Comparison of ENCODE assay signal across 16 cellular contexts in genomic region chr3:173038484-173038871, GRCh38.
DNase-seq lines count a peak whose midpoint lies in the region; ATAC-seq and TF ChIP-seq lines count a peak whose summit lies in the region.
"Had no signal": no experiment of that assay in that cellular context is flagged by ENCODE, and none has a peak within 500 bp of the region (broad histone marks: within the 10 kb centered on the region; RNA-seq: fewer than 3 reads in every experiment).

No MANE protein-coding gene starts in this region.

- CTCF ChIA-PET in Calu3 (lab: Charles Lee) (no interaction called here), PC-9 (lab: Charles Lee) (no interaction called here)

- no peak overlapping the region for H2AFZ ChIP-seq in PC-9

- intact Hi-C loops in Right ventricle myocardium superior (cut with DNase I): no loop called here
- intact Hi-C loops in cardiac septum (cut with DNase I): loop anchor here (5.0 kb wide), 1 partner anchor 51 kb away; no protein-coding TSS in a partner anchor
- intact Hi-C loops in Calu3 (cut with micrococcal nuclease; ENCODE audit: unreplicated experiment): no loop called here
- intact Hi-C loops in heart right ventricle (cut with DNase I): no loop called here
- intact Hi-C loops in stomach (cut with DNase I; ENCODE audit: low total_unique reads): no loop called here
- intact Hi-C loops in PC-9 (cut with micrococcal nuclease; ENCODE audit: unreplicated experiment): no loop called here

- H3K4me3 ChIP-seq in heart right ventricle (no peak overlapping the region), mesendoderm (ENCODE audit: low read length) (no peak overlapping the region), stomach (no peak overlapping the region), PC-9 (no peak overlapping the region)
- H3K4me3 ChIP-seq: HAP-1 had no signal

- BruUV-seq in Calu3 (replicated peaks; lab: Mats Ljungman, UMichigan): no TSS peak
- BruUV-seq in PC-9 (replicated peaks; lab: Mats Ljungman, UMichigan): no TSS peak

- H3K18ac ChIP-seq in mesendoderm (ENCODE audit: low read length): no peak overlapping the region

- no peaks in the 10 kb centered on the region for H3K9me3 Mint-ChIP-seq in Calu3 (ENCODE audit: low read depth, unreplicated experiment)
- H3K9me3 Mint-ChIP-seq: CD4-positive, alpha-beta T cell had no signal

- H2BK120ac ChIP-seq in mesendoderm (ENCODE audit: low read depth, low read length): no peak overlapping the region

- H3K27ac ChIP-seq in heart right ventricle: peak overlapping the region in 9 of 10 donors; percentile 10 to 76 (median 50)
- no peak overlapping the region for H3K27ac ChIP-seq in mesendoderm (ENCODE audit: low read depth, low read length)
- H3K27ac ChIP-seq in stomach: no peak overlapping the region
- H3K27ac ChIP-seq in PC-9: no peak overlapping the region
- H3K27ac ChIP-seq: C4-2B had no signal

- H3K27me3 ChIP-seq in heart right ventricle (no peaks in the 10 kb centered on the region), mesendoderm (ENCODE audit: insufficient read depth, low read length, poor library complexity) (no peaks in the 10 kb centered on the region), stomach (no peaks in the 10 kb centered on the region), PC-9 (ENCODE audit: insufficient read depth, low read depth) (no peaks in the 10 kb centered on the region)

- no peak for TF ChIP-seq CTCF in Calu3 (IDR thresholded peaks at IDR 0.05; ENCODE audit: unreplicated experiment)
- no peak for TF ChIP-seq CTCF in heart right ventricle (IDR thresholded peaks at IDR 0.05)
- no peak for TF ChIP-seq CTCF in stomach (IDR thresholded peaks at IDR 0.05)
- TF ChIP-seq CTCF in PC-9 (conservative IDR thresholded peaks at IDR 0.05): no peak

- H3K4me2 ChIP-seq in mesendoderm (ENCODE audit: low read length): no peak overlapping the region
- H3K4me2 ChIP-seq in PC-9: no peak overlapping the region

- no peaks in the 10 kb centered on the region for H3K27me3 Mint-ChIP-seq in Calu3 (ENCODE audit: unreplicated experiment)
- H3K27me3 Mint-ChIP-seq: B cell; CD4-positive, alpha-beta T cell had no signal

- no peaks in the 10 kb centered on the region for H3K9me3 ChIP-seq in heart right ventricle
- H3K9me3 ChIP-seq in stomach: no peaks in the 10 kb centered on the region
- no peaks in the 10 kb centered on the region for H3K9me3 ChIP-seq in PC-9 (ENCODE audit: insufficient read depth, low read depth)
- H3K9me3 ChIP-seq: Caco-2, HAP-1 had no signal

- H3K4me1 Mint-ChIP-seq in Calu3 (ENCODE audit: low read depth, unreplicated experiment): peaks cover 27% of the 10 kb centered on the region
- H3K4me1 Mint-ChIP-seq: B cell had no signal

- peak overlapping the region; percentile 0 for H3K27ac Mint-ChIP-seq in Calu3 (ENCODE audit: unreplicated experiment)
- H3K27ac Mint-ChIP-seq: B cell; CD4-positive, alpha-beta T cell had no signal

- no peak overlapping the region for H4K8ac ChIP-seq in mesendoderm (ENCODE audit: low read depth, low read length)

- H3K4me1 ChIP-seq in heart right ventricle (peaks cover 0 to 24% (median 4%) of the 10 kb centered on the region in 9 donors), mesendoderm (ENCODE audit: control insufficient read depth, low read depth, low read length) (peaks cover 1% of the 10 kb centered on the region), stomach (no peaks in the 10 kb centered on the region), PC-9 (replicated peaks; ENCODE audit: insufficient read depth) (peaks cover 10% of the 10 kb centered on the region; the same call in 1 of the 2 replicates)
- H3K4me1 ChIP-seq: Caco-2, HAP-1 had no signal

- POLR2A ChIA-PET in PC-9 (lab: Charles Lee; ENCODE audit: unreplicated experiment): no interaction called here

- 25 to 30% methylated on average over 3 of the region's 3 CpGs for WGBS in heart right ventricle, 2 donors
- WGBS in mesendoderm (ENCODE audit: extremely low coverage, insufficient coverage, low lambda C conversion rate): no CpG with 5 or more reads among the region's 3 CpGs
- 79 to 89% (median 88%) methylated on average over 3 of the region's 3 CpGs for whole genome bisulfite sequencing in stomach, 5 donors

- no peak overlapping the region for H3K23ac ChIP-seq in mesendoderm (ENCODE audit: low read length)

- H3K36me3 Mint-ChIP-seq in Calu3 (ENCODE audit: insufficient read depth, unreplicated experiment): no peaks in the 10 kb centered on the region

- no peak overlapping the region for H2BK5ac ChIP-seq in mesendoderm (ENCODE audit: low read length)

- ATAC-seq in Right ventricle myocardium superior (ENCODE audit: poor library complexity) (peak; percentile 92), heart right ventricle (peak; percentile 46 to 97 (median 84)), HG02571 (IDR thresholded peaks at IDR 0.05; ENCODE audit: unreplicated experiment) (no peak)

- H3K36me3 ChIP-seq in heart right ventricle (no peaks in the 10 kb centered on the region), mesendoderm (ENCODE audit: control insufficient read depth, insufficient read depth, low read length) (no peaks in the 10 kb centered on the region), stomach (no peaks in the 10 kb centered on the region), PC-9 (ENCODE audit: low read depth) (no peaks in the 10 kb centered on the region)
- H3K36me3 ChIP-seq: HAP-1 had no signal

- DNase-seq in Right ventricle myocardium superior: no peak
- DNase-seq in cardiac septum (ENCODE audit: low spot score): no peak
- DNase-seq in Calu3: no peak
- DNase-seq in heart right ventricle: peak in 1 of 2 donors; percentile 5
- DNase-seq in mesendoderm: peak; percentile 6
- DNase-seq in stomach: no peak
- no peak for DNase-seq in PC-9
- DNase-seq: 8988T; Caco-2; CD4-positive, alpha-beta T cell; DMS79; GDM1 had no signal

- no peak overlapping the region for H3K56ac ChIP-seq in mesendoderm (ENCODE audit: low read length)

- H4K20me1 ChIP-seq in PC-9 (ENCODE audit: insufficient read depth): no peaks in the 10 kb centered on the region

- H3K4me3 Mint-ChIP-seq in Calu3 (ENCODE audit: low read depth, unreplicated experiment): no peak overlapping the region
- H3K4me3 Mint-ChIP-seq: B cell; CD4-positive, alpha-beta T cell had no signal

- no peak for TF ChIP-seq POLR2A in stomach (IDR thresholded peaks at IDR 0.05)

- H3K79me2 ChIP-seq in mesendoderm (ENCODE audit: control insufficient read depth, insufficient read depth, low read length): no peaks in the 10 kb centered on the region
- no peaks in the 10 kb centered on the region for H3K79me2 ChIP-seq in PC-9 (ENCODE audit: low read depth)

- H4K5ac ChIP-seq in mesendoderm (ENCODE audit: low read length): no peak overlapping the region

- peaks cover 8% of the 10 kb centered on the region; the same call in 1 of the 2 replicates for H3K9me2 ChIP-seq in PC-9 (ENCODE audit: insufficient read depth)

- no peak overlapping the region for H3K9ac ChIP-seq in mesendoderm (ENCODE audit: low read length)

- no peak overlapping the region for H2AK5ac ChIP-seq in mesendoderm (ENCODE audit: low read length)

- no peaks in the 10 kb centered on the region for H3K79me1 ChIP-seq in mesendoderm (ENCODE audit: low read length)

- no peak overlapping the region for H3K4ac ChIP-seq in mesendoderm (ENCODE audit: low read depth, low read length)

- H2BK15ac ChIP-seq in mesendoderm (replicated peaks; ENCODE audit: low read depth): no peak overlapping the region

- no peak for TF ChIP-seq EP300 in stomach (IDR thresholded peaks at IDR 0.05)

- H3F3A ChIP-seq in PC-9 (ENCODE audit: insufficient read depth, low read depth): no peaks in the 10 kb centered on the region

Comparison
In these comparisons a context has a peak if more than half of its experiments do, and no peak if none do; other contexts are left out.
1. H3K27ac ChIP-seq: peak in heart right ventricle (9 of 10); none in mesendoderm (single experiment), stomach (0 of 5) and PC-9 (single experiment).